1 cellular context compared by ENCODE assay signal in the genomic region with DNA sequence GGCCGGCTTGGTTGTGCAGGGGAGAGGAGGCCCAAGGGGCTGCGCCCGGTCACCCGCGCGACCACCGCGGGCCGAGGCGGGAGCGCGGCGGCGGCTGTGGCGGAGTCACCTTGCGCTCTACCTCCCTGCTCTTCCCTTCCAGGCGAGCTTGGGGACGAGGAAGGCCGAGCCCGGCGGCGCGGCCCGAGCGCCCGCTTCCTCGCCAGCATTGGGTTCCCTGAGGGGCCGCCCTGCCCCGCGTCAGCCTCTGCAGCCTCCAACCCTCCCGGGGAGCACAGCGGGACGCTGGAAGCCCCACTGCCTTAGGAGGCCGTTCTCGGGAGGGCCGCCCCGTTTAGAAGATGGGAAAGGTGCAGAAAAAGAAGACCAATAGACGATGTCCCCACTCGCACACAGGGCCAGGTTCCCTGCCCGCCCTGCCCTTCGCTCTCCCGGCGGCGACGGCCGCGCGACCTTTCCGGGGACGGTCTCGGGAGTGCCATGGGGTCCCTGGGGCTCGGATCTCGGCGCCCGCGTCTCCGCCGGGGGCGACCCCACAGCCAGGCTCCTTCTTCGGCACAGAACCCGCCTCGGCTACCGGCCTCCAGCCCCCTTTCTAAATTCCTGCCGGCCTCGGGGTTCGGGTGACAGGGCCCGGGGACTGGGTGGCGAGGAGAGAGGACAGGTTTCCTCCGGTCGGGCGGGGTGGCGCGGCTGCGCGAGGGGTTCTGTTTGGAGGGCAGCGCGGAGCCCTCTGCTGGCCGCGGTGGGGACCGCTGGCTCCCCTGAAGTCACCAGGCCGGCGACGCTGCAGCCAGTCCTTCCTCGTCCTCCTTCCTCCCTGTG.
TF ChIP-seq lines count a peak whose summit lies in the region.

No MANE protein-coding gene starts in this region.

TF ChIP-seq in HepG2, 621 proteins besides CTCF, POLR2A, EP300 and RAD21 (continued from another document and continues in another):
- TF ChIP-seq, protein P1, sequence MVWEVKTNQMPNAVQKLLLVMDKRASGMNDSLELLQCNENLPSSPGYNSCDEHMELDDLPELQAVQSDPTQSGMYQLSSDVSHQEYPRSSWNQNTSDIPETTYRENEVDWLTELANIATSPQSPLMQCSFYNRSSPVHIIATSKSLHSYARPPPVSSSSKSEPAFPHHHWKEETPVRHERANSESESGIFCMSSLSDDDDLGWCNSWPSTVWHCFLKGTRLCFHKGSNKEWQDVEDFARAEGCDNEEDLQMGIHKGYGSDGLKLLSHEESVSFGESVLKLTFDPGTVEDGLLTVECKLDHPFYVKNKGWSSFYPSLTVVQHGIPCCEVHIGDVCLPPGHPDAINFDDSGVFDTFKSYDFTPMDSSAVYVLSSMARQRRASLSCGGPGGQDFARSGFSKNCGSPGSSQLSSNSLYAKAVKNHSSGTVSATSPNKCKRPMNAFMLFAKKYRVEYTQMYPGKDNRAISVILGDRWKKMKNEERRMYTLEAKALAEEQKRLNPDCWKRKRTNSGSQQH (CRISPR knock-in tag; IDR thresholded peaks at IDR 0.05; ENCODE audit: low read depth) = no peak; the same call in 1 of the 2 replicates
- TF ChIP-seq ZSCAN29 (CRISPR knock-in tag; conservative IDR thresholded peaks at IDR 0.05) (peak; percentile 76), EEA1 (CRISPR knock-in tag; IDR thresholded peaks at IDR 0.05; ENCODE audit: borderline replicate concordance) (0 out of 2 replicates have a peak, but pooled peaks have one; percentile 52), PCBP1 (IDR thresholded peaks at IDR 0.05; ENCODE audit: borderline replicate concordance, low read depth, low read length) (peak; percentile 77; the same call in 1 of the 2 replicates), KLF15 (CRISPR knock-in tag; IDR thresholded peaks at IDR 0.05; ENCODE audit: borderline replicate concordance) (no peak; the same call in 1 of the 2 replicates), SMAD9 (CRISPR knock-in tag; IDR thresholded peaks at IDR 0.05) (peak; percentile 86; the same call in 1 of the 2 replicates), KDM4B (CRISPR knock-in tag; IDR thresholded peaks at IDR 0.05) (peak; percentile 83; the same call in 1 of the 2 replicates), ATAD3A (CRISPR knock-in tag; IDR thresholded peaks at IDR 0.05) (no peak), ATRX (CRISPR knock-in tag; IDR thresholded peaks at IDR 0.05; ENCODE audit: borderline replicate concordance) (no peak), UBTF (CRISPR knock-in tag; IDR thresholded peaks at IDR 0.05) (peak; percentile 99), SATB2 (CRISPR knock-in tag; IDR thresholded peaks at IDR 0.05) (peak; percentile 67; the same call in 1 of the 2 replicates), ZNF709 (CRISPR knock-in tag; IDR thresholded peaks at IDR 0.05) (peak; percentile 83), RFXAP (CRISPR knock-in tag; IDR thresholded peaks at IDR 0.05; ENCODE audit: borderline replicate concordance) (no peak; the same call in 1 of the 2 replicates), ZNF256 (CRISPR knock-in tag; conservative IDR thresholded peaks at IDR 0.05) (0 out of 2 replicates have a peak, but pooled peaks have one; percentile 63), NR1H2 (CRISPR knock-in tag; IDR thresholded peaks at IDR 0.05; ENCODE audit: borderline replicate concordance, low read depth) (peak; percentile 79), U2AF1 (optimal IDR thresholded peaks at IDR 0.05; ENCODE audit: low read depth, low read length) (peak; percentile 86), LCORL (IDR thresholded peaks at IDR 0.05) (no peak), LCORL (CRISPR knock-in tag; IDR thresholded peaks at IDR 0.05) (peak; percentile 92), ZNF484 (CRISPR knock-in tag; IDR thresholded peaks at IDR 0.05; ENCODE audit: borderline replicate concordance, low read depth) (no peak), NFE2L2 (IDR thresholded peaks at IDR 0.05; ENCODE audit: low read length) (no peak), FOXP1 (IDR thresholded peaks at IDR 0.05) (no peak), FOXP1 (CRISPR knock-in tag; IDR thresholded peaks at IDR 0.05) (no peak), ZNF235 (CRISPR knock-in tag; IDR thresholded peaks at IDR 0.05; ENCODE audit: borderline replicate concordance) (peak; percentile 61; the same call in 1 of the 2 replicates), TAF15 (IDR thresholded peaks at IDR 0.05; ENCODE audit: low read depth, low read length, poor library complexity, severe bottlenecking) (peak; percentile 75), ZNF143 (CRISPR knock-in tag; IDR thresholded peaks at IDR 0.05) (peak; percentile 45; the same call in 1 of the 2 replicates), POLR2G (IDR thresholded peaks at IDR 0.05; ENCODE audit: low read depth, low read length) (peak; percentile 86), MAFG (CRISPR knock-in tag; IDR thresholded peaks at IDR 0.05) (no peak), ZNF251 (CRISPR knock-in tag; IDR thresholded peaks at IDR 0.05) (no peak), ZNF350 (CRISPR knock-in tag; IDR thresholded peaks at IDR 0.05; ENCODE audit: borderline replicate concordance, low read depth) (peak; percentile 94; the same call in 1 of the 2 replicates), ZNF619 (CRISPR knock-in tag; IDR thresholded peaks at IDR 0.05) (peak; percentile 59; the same call in 1 of the 2 replicates), YEATS2 (CRISPR knock-in tag; IDR thresholded peaks at IDR 0.05; ENCODE audit: borderline replicate concordance) (no peak; the same call in 1 of the 2 replicates), ZNF589 (CRISPR knock-in tag; conservative IDR thresholded peaks at IDR 0.05) (no peak; the same call in 1 of the 2 replicates), ZBTB21 (CRISPR knock-in tag; IDR thresholded peaks at IDR 0.05) (no peak; the same call in 1 of the 2 replicates), ZNF33A (CRISPR knock-in tag; IDR thresholded peaks at IDR 0.05; ENCODE audit: borderline replicate concordance) (peak; percentile 83; the same call in 1 of the 2 replicates), ZNF138 (CRISPR knock-in tag; IDR thresholded peaks at IDR 0.05; ENCODE audit: low read depth) (no peak), HNRNPK (IDR thresholded peaks at IDR 0.05; ENCODE audit: low read depth, low read length, poor library complexity, severe bottlenecking) (peak; percentile 81), PPARG (CRISPR knock-in tag; conservative IDR thresholded peaks at IDR 0.05) (no peak; the same call in 1 of the 2 replicates), ZNF556 (CRISPR knock-in tag; IDR thresholded peaks at IDR 0.05; ENCODE audit: borderline replicate concordance) (peak; percentile 85; the same call in 1 of the 2 replicates), PRMT3 (CRISPR knock-in tag; IDR thresholded peaks at IDR 0.05; ENCODE audit: borderline replicate concordance, low read depth) (no peak), ZNF567 (CRISPR knock-in tag; IDR thresholded peaks at IDR 0.05; ENCODE audit: borderline replicate concordance) (0 out of 2 replicates have a peak, but pooled peaks have one; percentile 85), AGO1 (IDR thresholded peaks at IDR 0.05; ENCODE audit: low read depth, low read length, poor library complexity, severe bottlenecking) (peak; percentile 83), ZNF558 (CRISPR knock-in tag; IDR thresholded peaks at IDR 0.05; ENCODE audit: borderline replicate concordance) (no peak; the same call in 1 of the 2 replicates), ISX (CRISPR knock-in tag; conservative IDR thresholded peaks at IDR 0.05) (no peak)
- TF ChIP-seq, protein P2, sequence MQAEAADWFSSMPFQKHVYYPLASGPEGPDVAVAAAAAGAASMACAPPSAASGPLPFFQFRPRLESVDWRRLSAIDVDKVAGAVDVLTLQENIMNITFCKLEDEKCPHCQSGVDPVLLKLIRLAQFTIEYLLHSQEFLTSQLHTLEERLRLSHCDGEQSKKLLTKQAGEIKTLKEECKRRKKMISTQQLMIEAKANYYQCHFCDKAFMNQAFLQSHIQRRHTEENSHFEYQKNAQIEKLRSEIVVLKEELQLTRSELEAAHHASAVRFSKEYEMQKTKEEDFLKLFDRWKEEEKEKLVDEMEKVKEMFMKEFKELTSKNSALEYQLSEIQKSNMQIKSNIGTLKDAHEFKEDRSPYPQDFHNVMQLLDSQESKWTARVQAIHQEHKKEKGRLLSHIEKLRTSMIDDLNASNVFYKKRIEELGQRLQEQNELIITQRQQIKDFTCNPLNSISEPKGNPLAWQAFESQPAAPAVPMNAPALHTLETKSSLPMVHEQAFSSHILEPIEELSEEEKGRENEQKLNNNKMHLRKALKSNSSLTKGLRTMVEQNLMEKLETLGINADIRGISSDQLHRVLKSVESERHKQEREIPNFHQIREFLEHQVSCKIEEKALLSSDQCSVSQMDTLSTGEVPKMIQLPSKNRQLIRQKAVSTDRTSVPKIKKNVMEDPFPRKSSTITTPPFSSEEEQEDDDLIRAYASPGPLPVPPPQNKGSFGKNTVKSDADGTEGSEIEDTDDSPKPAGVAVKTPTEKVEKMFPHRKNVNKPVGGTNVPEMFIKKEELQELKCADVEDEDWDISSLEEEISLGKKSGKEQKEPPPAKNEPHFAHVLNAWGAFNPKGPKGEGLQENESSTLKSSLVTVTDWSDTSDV (CRISPR knock-in tag; IDR thresholded peaks at IDR 0.05) = no peak
- TF ChIP-seq, protein P3, sequence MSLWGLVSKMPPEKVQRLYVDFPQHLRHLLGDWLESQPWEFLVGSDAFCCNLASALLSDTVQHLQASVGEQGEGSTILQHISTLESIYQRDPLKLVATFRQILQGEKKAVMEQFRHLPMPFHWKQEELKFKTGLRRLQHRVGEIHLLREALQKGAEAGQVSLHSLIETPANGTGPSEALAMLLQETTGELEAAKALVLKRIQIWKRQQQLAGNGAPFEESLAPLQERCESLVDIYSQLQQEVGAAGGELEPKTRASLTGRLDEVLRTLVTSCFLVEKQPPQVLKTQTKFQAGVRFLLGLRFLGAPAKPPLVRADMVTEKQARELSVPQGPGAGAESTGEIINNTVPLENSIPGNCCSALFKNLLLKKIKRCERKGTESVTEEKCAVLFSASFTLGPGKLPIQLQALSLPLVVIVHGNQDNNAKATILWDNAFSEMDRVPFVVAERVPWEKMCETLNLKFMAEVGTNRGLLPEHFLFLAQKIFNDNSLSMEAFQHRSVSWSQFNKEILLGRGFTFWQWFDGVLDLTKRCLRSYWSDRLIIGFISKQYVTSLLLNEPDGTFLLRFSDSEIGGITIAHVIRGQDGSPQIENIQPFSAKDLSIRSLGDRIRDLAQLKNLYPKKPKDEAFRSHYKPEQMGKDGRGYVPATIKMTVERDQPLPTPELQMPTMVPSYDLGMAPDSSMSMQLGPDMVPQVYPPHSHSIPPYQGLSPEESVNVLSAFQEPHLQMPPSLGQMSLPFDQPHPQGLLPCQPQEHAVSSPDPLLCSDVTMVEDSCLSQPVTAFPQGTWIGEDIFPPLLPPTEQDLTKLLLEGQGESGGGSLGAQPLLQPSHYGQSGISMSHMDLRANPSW (CRISPR knock-in tag; IDR thresholded peaks at IDR 0.05; ENCODE audit: borderline replicate concordance) = peak; percentile 82; the same call in 1 of the 2 replicates
- TF ChIP-seq, protein P4, sequence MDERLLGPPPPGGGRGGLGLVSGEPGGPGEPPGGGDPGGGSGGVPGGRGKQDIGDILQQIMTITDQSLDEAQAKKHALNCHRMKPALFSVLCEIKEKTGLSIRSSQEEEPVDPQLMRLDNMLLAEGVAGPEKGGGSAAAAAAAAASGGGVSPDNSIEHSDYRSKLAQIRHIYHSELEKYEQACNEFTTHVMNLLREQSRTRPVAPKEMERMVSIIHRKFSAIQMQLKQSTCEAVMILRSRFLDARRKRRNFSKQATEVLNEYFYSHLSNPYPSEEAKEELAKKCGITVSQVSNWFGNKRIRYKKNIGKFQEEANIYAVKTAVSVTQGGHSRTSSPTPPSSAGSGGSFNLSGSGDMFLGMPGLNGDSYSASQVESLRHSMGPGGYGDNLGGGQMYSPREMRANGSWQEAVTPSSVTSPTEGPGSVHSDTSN (CRISPR knock-in tag; IDR thresholded peaks at IDR 0.05) = peak; percentile 7; the same call in 1 of the 2 replicates
- TF ChIP-seq, protein P5, sequence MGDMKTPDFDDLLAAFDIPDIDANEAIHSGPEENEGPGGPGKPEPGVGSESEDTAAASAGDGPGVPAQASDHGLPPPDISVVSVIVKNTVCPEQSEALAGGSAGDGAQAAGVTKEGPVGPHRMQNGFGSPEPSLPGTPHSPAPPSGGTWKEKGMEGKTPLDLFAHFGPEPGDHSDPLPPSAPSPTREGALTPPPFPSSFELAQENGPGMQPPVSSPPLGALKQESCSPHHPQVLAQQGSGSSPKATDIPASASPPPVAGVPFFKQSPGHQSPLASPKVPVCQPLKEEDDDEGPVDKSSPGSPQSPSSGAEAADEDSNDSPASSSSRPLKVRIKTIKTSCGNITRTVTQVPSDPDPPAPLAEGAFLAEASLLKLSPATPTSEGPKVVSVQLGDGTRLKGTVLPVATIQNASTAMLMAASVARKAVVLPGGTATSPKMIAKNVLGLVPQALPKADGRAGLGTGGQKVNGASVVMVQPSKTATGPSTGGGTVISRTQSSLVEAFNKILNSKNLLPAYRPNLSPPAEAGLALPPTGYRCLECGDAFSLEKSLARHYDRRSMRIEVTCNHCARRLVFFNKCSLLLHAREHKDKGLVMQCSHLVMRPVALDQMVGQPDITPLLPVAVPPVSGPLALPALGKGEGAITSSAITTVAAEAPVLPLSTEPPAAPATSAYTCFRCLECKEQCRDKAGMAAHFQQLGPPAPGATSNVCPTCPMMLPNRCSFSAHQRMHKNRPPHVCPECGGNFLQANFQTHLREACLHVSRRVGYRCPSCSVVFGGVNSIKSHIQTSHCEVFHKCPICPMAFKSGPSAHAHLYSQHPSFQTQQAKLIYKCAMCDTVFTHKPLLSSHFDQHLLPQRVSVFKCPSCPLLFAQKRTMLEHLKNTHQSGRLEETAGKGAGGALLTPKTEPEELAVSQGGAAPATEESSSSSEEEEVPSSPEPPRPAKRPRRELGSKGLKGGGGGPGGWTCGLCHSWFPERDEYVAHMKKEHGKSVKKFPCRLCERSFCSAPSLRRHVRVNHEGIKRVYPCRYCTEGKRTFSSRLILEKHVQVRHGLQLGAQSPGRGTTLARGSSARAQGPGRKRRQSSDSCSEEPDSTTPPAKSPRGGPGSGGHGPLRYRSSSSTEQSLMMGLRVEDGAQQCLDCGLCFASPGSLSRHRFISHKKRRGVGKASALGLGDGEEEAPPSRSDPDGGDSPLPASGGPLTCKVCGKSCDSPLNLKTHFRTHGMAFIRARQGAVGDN (CRISPR knock-in tag; IDR thresholded peaks at IDR 0.05) = peak; percentile 98
